In the genomic region with DNA sequence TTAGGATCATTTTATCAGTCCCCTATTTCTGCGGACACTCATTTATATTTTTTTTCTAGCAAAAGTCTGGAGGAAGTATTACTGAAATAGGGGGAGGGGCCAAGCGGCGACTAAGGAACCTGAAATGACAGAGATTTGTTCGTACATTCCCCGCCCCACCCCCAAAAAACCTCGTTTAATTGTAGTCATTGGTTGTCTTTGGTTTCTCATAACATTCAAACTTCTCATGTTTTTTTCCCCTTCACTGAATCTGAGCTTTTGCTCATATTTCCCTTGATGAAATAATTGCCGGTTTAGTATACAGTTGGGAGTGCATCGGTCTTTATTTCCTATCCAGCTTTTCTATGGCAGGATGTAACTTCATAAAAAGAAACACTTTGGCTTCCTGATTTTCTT, we compare ENCODE assay signal across 8 cellular contexts. TPM values are rescaled to one million over a fixed set of nuclear protein-coding genes. Genes with fewer than 3 reads are reported as not detected.
DNase-seq lines count a peak whose midpoint lies in the region; ATAC-seq, FAIRE-seq and TF ChIP-seq lines count a peak whose summit lies in the region.

No MANE protein-coding gene starts in this region.

- peak overlapping the region; percentile 93 to 95 for H3K4me3 Mint-ChIP-seq in CD14-positive monocyte

- TF ChIP-seq CTCF in CD14-positive monocyte (IDR thresholded peaks at IDR 0.05): no peak
- TF ChIP-seq CTCF in NB4 (IDR thresholded peaks at IDR 0.05; ENCODE audit: low read depth, low read length): no peak
- no peak for TF ChIP-seq CTCF in foreskin fibroblast (IDR thresholded peaks at IDR 0.05; ENCODE audit: low read depth, low read length)
- no peak for TF ChIP-seq CTCF in smooth muscle cell (IDR thresholded peaks at IDR 0.05; ENCODE audit: borderline replicate concordance, insufficient read depth, poor library complexity, severe bottlenecking)

- peaks cover 3% of the 10 kb centered on the region for H3F3A ChIP-seq in smooth muscle cell (ENCODE audit: low read depth)

- TF ChIP-seq POLR2A in NB4 (IDR thresholded peaks at IDR 0.05; ENCODE audit: extremely low read depth, insufficient read length) (no peak), GM12892 (IDR thresholded peaks at IDR 0.05; ENCODE audit: low read depth, low read length) (no peak)

- DNase-seq in CD14-positive monocyte (ENCODE audit: low spot score) (no peak), NB4 (ENCODE audit: low read depth) (peak; percentile 46), activated T-cell treated with anti-CD3 and anti-CD28 coated beads for 48 hours (ENCODE audit: low read depth) (peak; percentile 50), foreskin fibroblast (peak in 1 of 2 donors; percentile 54), smooth muscle cell (lab: John Stamatoyannopoulos, UW; ENCODE audit: unreplicated experiment) (no peak), NCI-H2029 (lab: John Stamatoyannopoulos, UW) (no peak), GM12892 (ENCODE audit: insufficient read length) (no peak)

- no peaks in the 10 kb centered on the region for H3K27me3 ChIP-seq in smooth muscle cell (ENCODE audit: low read depth)

- peaks cover 4 to 11% of the 10 kb centered on the region in 2 donors for H3K36me3 Mint-ChIP-seq in CD14-positive monocyte

- FAIRE-seq in GM12892 (lab: Jason Lieb, UNC): no peak

- no peak for ATAC-seq in HG03457 (IDR thresholded peaks at IDR 0.05; ENCODE audit: unreplicated experiment)

- H3K27ac Mint-ChIP-seq in CD14-positive monocyte: peak overlapping the region; percentile 76 to 95 (median 92)

- H2AFZ ChIP-seq in smooth muscle cell (ENCODE audit: low read depth): peak overlapping the region; percentile 92

- 21% methylated on average over 8 of the region's 8 CpGs for WGBS in smooth muscle cell (ENCODE audit: low lambda C conversion rate)

- intact Hi-C loops in CD14-positive monocyte (cut with micrococcal nuclease): loop anchor here (5.0 to 10.0 kb wide), 4 partner anchors 68 to 123 kb away; no protein-coding TSS in a partner anchor

- H3K79me2 ChIP-seq in smooth muscle cell (ENCODE audit: low read depth): peaks cover 34% of the 10 kb centered on the region

- no peaks in the 10 kb centered on the region for H3K9me3 Mint-ChIP-seq in CD14-positive monocyte

- H3K27ac ChIP-seq in smooth muscle cell (ENCODE audit: low read depth): no peak overlapping the region

- H3K9me3 ChIP-seq in smooth muscle cell (replicated peaks; ENCODE audit: low read depth): no peaks in the 10 kb centered on the region

- H3K9ac ChIP-seq in smooth muscle cell (ENCODE audit: low read depth): no peak overlapping the region

- peaks cover 46% of the 10 kb centered on the region for H3K4me1 Mint-ChIP-seq in CD14-positive monocyte

- H3K4me1 ChIP-seq in smooth muscle cell (ENCODE audit: low read depth): peaks cover 14% of the 10 kb centered on the region

- H3K27me3 Mint-ChIP-seq in CD14-positive monocyte (ENCODE audit: low read depth in 3 of 3): no peaks in the 10 kb centered on the region

- peak overlapping the region; percentile 96 for H3K4me2 ChIP-seq in smooth muscle cell

- peak overlapping the region; percentile 76 for H3K4me3 ChIP-seq in NB4 (ENCODE audit: low read depth, low read length)
- peak overlapping the region; percentile 61 to 87 for H3K4me3 ChIP-seq in foreskin fibroblast (ENCODE audit: low read depth in 1 of 2, low read length in 2 of 2)
- H3K4me3 ChIP-seq in smooth muscle cell: peak overlapping the region; percentile 82

- peaks cover 31% of the 10 kb centered on the region for H4K20me1 ChIP-seq in smooth muscle cell (ENCODE audit: low read depth)

- no peaks in the 10 kb centered on the region for H3K36me3 ChIP-seq in smooth muscle cell (ENCODE audit: low read depth)

RNA-seq across cellular contexts. Expression of gene FYN, which starts 0.8 kb away (rescaled TPM):
- polyA plus RNA-seq in CD14-positive monocyte: 100 to 1,000 TPM in 1 of 2 donors, 10 to 100 TPM in 1; 88.4 to 114 TPM
- 110 and 120 TPM in 2 replicates for total RNA-seq in smooth muscle cell
- polyA plus RNA-seq in smooth muscle cell: 138 and 140 TPM in 2 replicates
- polyA plus RNA-seq in GM12892 (2012; ENCODE audit: missing spikeins): 4.2 TPM

Comparison
In these comparisons a context has a peak if more than half of its experiments do, and no peak if none do; other contexts are left out.
1. DNase-seq: peak in NB4 (single experiment) and activated T-cell treated with anti-CD3 and anti-CD28 coated beads for 48 hours (single experiment); none in CD14-positive monocyte (single experiment), smooth muscle cell (single experiment), NCI-H2029 (single experiment) and GM12892 (single experiment).
2. Peak in every context shown above with its lines, with median percentiles within 50 percentile points of each other: H3K4me3 ChIP-seq.